Comparison of ENCODE assay signal across 15 cellular contexts in genomic region chr7:129670636-129671035, GRCh38.
"Had no signal": no experiment of that assay in that cellular context is flagged by ENCODE, and none has a peak within 500 bp of the region (broad histone marks: within the 10 kb centered on the region; RNA-seq: fewer than 3 reads in every experiment).

No MANE protein-coding gene starts in this region.

- DNase-seq: activated CD4-positive, alpha-beta T cell treated with anti-CD3 and anti-CD28 coated beads, Interleukin-2, amount 10 ng/mL, durations not matched to agents 7 days and 5 days; activated CD4-positive, CD25-positive, alpha-beta regulatory T cell; activated naive CD4-positive, alpha-beta T cell treated with anti-CD3 and anti-CD28 coated beads for 36 hours; activated T-cell treated with anti-CD3 and anti-CD28 coated beads for 4 hours; effector CD4-positive, alpha-beta T cell; mammary epithelial cell; naive thymus-derived CD8-positive, alpha-beta T cell; posterior cingulate gyrus; small intestine; stomach had no signal

- H3K4me3 ChIP-seq: cardiac muscle cell, right atrium auricular region, stomach had no signal

- H3K27me3 ChIP-seq: cardiac muscle cell, neutrophil, right atrium auricular region, stomach had no signal

- H3K27ac ChIP-seq: cardiac muscle cell, neutrophil, right atrium auricular region, stomach had no signal

- H3K9me3 ChIP-seq: neutrophil had no signal

- H3K4me1 ChIP-seq: right atrium auricular region, stomach had no signal

- FAIRE-seq: colon, small intestine had no signal

- ATAC-seq: left lobe of liver; naive thymus-derived CD8-positive, alpha-beta T cell had no signal
